Comparison of ENCODE assay signal across 19 cellular contexts in the genomic region with DNA sequence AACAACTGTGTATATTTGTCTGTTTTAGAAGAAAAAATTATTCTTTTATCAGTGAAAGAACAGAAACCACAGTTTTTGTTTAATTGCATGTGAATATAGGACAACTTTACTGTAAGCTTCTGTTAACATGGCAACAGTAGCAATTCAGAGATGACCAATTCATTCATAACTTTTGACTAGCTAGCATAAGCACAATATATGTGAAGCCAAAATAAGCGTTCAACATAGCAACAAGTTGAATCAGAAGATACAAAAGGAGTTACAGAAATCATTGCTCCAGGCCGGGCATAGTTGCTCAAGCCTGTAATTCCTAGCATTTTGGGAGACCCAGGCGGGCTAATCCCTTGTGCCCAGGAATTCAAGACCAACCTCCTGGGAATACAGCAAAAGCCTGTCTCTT.
DNase-seq lines count a peak whose midpoint lies in the region; ATAC-seq and TF ChIP-seq lines count a peak whose summit lies in the region.
"Had no signal": no experiment of that assay in that cellular context is flagged by ENCODE, and none has a peak within 500 bp of the region (broad histone marks: within the 10 kb centered on the region; RNA-seq: fewer than 3 reads in every experiment).

No MANE protein-coding gene starts in this region.

- POLR2A ChIA-PET in AG04449 (lab: Yijun Ruan, JAX): no interaction called here
- POLR2A ChIA-PET in IMR-90 (lab: Charles Lee; ENCODE audit: unreplicated experiment): no interaction called here

- no peak overlapping the region for H3K9ac ChIP-seq in IMR-90 (ENCODE audit: low read depth, low read length)

- intact Hi-C loops in IMR-90 (cut with micrococcal nuclease): no loop called here

- no peak overlapping the region for H4K91ac ChIP-seq in IMR-90 (ENCODE audit: insufficient read depth, low read depth, low read length)

- no peaks in the 10 kb centered on the region for H3K9me1 ChIP-seq in IMR-90 (ENCODE audit: insufficient read depth, low read length)

- DNase-seq in AG04449 (ENCODE audit: low read depth, low spot score) (peak; percentile 31), IMR-90 (peak; percentile 67), cardiac fibroblast (ENCODE audit: low read depth in 2 of 2) (peak; percentile 32 to 59), fibroblast of the conjunctiva (ENCODE audit: low read depth) (peak; percentile 4), GM19238 (ENCODE audit: insufficient read length, low spot score) (no peak)
- DNase-seq: activated CD4-positive, alpha-beta T cell treated with anti-CD3 and anti-CD28 coated beads for 4 hours; caudate nucleus; CD8-positive, alpha-beta memory T cell; esophagus squamous epithelium; NCI-H1092; NCI-H1694 treated with DMSO at 0.1 percent for 48 hours; stimulated activated naive CD4-positive, alpha-beta T cell; SW 1271 had no signal

- H4K20me1 ChIP-seq in IMR-90 (ENCODE audit: insufficient read depth, low read length): no peaks in the 10 kb centered on the region

- TF ChIP-seq POLR2A in IMR-90 (IDR thresholded peaks at IDR 0.05; ENCODE audit: low read depth, low read length): no peak

- no peak overlapping the region for H4K8ac ChIP-seq in IMR-90 (ENCODE audit: low read depth in 2 of 2, low read length in 2 of 2)

- no peaks in the 10 kb centered on the region for H3K9me3 ChIP-seq in IMR-90 (ENCODE audit: control insufficient read depth, insufficient read depth, low read length)
- H3K9me3 ChIP-seq: esophagus squamous epithelium had no signal

- no peaks in the 10 kb centered on the region for H3K36me3 ChIP-seq in IMR-90 (ENCODE audit: control insufficient read depth, insufficient read depth, low read length)
- H3K36me3 ChIP-seq: esophagus squamous epithelium had no signal

- H3K4me1 ChIP-seq in IMR-90 (ENCODE audit: control insufficient read depth, insufficient read depth, low read length): no peaks in the 10 kb centered on the region
- H3K4me1 ChIP-seq: esophagus squamous epithelium had no signal

- H2AFZ ChIP-seq in IMR-90 (replicated peaks; ENCODE audit: low read length, poor library complexity): no peak overlapping the region

- H3K4ac ChIP-seq in IMR-90 (ENCODE audit: low read depth, low read length): no peak overlapping the region

- H3K18ac ChIP-seq in IMR-90 (ENCODE audit: low read depth, low read length): no peak overlapping the region

- no peak overlapping the region for H2BK15ac ChIP-seq in IMR-90 (ENCODE audit: low read depth, low read length)

- ATAC-seq in IMR-90 (ENCODE audit: low read depth): peak; percentile 71
- no peak for ATAC-seq in HG03457 (IDR thresholded peaks at IDR 0.05; ENCODE audit: unreplicated experiment)
- no peak for ATAC-seq in GM19463 (IDR thresholded peaks at IDR 0.05; ENCODE audit: unreplicated experiment)
- no peak for ATAC-seq in activated CD4-positive, CD25-positive, alpha-beta regulatory T cell treated with anti-CD3 and anti-CD28 coated beads, Interleukin-2, amount 50 U/mL, for 24 hours
- ATAC-seq: left lobe of liver had no signal

- no peak for TF ChIP-seq CTCF in AG04449 (IDR thresholded peaks at IDR 0.05; ENCODE audit: insufficient read depth, low read length, missing control alignments)
- no peak for TF ChIP-seq CTCF in IMR-90 (conservative IDR thresholded peaks at IDR 0.05; ENCODE audit: low read depth, low read length)
- TF ChIP-seq CTCF in cardiac fibroblast (IDR thresholded peaks at IDR 0.05; ENCODE audit: low read depth, low read length): no peak

- in situ Hi-C loops in IMR-90 (cut with MboI; ENCODE audit: low sequenced_read_pairs): no loop called here

- H2AK9ac ChIP-seq in IMR-90 (replicated peaks; ENCODE audit: low read depth, low read length, poor library complexity): no peak overlapping the region

- no peak for TF ChIP-seq RAD21 in IMR-90 (IDR thresholded peaks at IDR 0.05; ENCODE audit: low read length)

- no peaks in the 10 kb centered on the region; the same call in 1 of the 2 replicates for H3K27me3 ChIP-seq in IMR-90 (ENCODE audit: control insufficient read depth, insufficient read depth, low read length)
- H3K27me3 ChIP-seq: esophagus squamous epithelium had no signal

- no peak overlapping the region for H3K23ac ChIP-seq in IMR-90 (ENCODE audit: low read depth, low read length)

- H2AK5ac ChIP-seq in IMR-90 (ENCODE audit: low read depth, low read length): no peak overlapping the region

- H2BK120ac ChIP-seq in IMR-90 (ENCODE audit: low read depth, low read length): no peak overlapping the region

- H2BK20ac ChIP-seq in IMR-90 (ENCODE audit: low read depth, low read length): no peak overlapping the region

- dilution Hi-C loops in IMR-90 (cut with HindIII; ENCODE audit: low sequenced_read_pairs, unreplicated experiment): no loop called here

- no peak overlapping the region for H3K14ac ChIP-seq in IMR-90 (replicated peaks; ENCODE audit: low read depth, low read length)

- H3K27ac ChIP-seq in IMR-90 (ENCODE audit: insufficient read depth, low read length): no peak overlapping the region
- H3K27ac ChIP-seq: esophagus squamous epithelium, skin epidermis, VCaP had no signal

- no CpG with 5 or more reads among the region's 3 CpGs for WGBS in IMR-90 (ENCODE audit: extremely low coverage in 2 of 2, insufficient read length in 1 of 2), 2 experiments

- H3K4me3 ChIP-seq in AG04449 (ENCODE audit: low read depth, low read length) (no peak overlapping the region), IMR-90 (ENCODE audit: insufficient read depth, low read depth, low read length) (no peak overlapping the region), cardiac fibroblast (replicated peaks in 1 of 2; ENCODE audit: low read depth in 2 of 2, low read length in 2 of 2) (no peak overlapping the region)
- H3K4me3 ChIP-seq: esophagus squamous epithelium, skin epidermis had no signal

- no peak overlapping the region for H3K56ac ChIP-seq in IMR-90 (ENCODE audit: extremely low read depth, insufficient read depth, low read length)

- CTCF ChIA-PET in AG04449 (lab: Yijun Ruan, JAX) (no interaction called here), IMR-90 (lab: Yijun Ruan, JAX) (no interaction called here)

- H2BK5ac ChIP-seq in IMR-90 (ENCODE audit: low read depth, low read length, poor library complexity, severe bottlenecking): no peak overlapping the region

- H3K4me2 ChIP-seq in IMR-90 (ENCODE audit: low read depth, low read length): no peak overlapping the region

- H3K79me1 ChIP-seq in IMR-90 (ENCODE audit: low read depth in 1 of 2, low read length in 2 of 2): no peaks in the 10 kb centered on the region

- H4K5ac ChIP-seq in IMR-90 (ENCODE audit: low read depth, low read length): no peak overlapping the region

- BruUV-seq in IMR-90 (replicated peaks; lab: Mats Ljungman, UMichigan): no TSS peak

TF ChIP-seq in IMR-90, 13 proteins besides CTCF, POLR2A, EP300 and RAD21:
- TF ChIP-seq, protein P1, sequence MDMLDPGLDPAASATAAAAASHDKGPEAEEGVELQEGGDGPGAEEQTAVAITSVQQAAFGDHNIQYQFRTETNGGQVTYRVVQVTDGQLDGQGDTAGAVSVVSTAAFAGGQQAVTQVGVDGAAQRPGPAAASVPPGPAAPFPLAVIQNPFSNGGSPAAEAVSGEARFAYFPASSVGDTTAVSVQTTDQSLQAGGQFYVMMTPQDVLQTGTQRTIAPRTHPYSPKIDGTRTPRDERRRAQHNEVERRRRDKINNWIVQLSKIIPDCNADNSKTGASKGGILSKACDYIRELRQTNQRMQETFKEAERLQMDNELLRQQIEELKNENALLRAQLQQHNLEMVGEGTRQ (IDR thresholded peaks at IDR 0.05; ENCODE audit: low read depth, low read length): no peak
- no peak for TF ChIP-seq MXI1 (IDR thresholded peaks at IDR 0.05; ENCODE audit: borderline replicate concordance, low read depth, low read length)
- TF ChIP-seq CHD1 (IDR thresholded peaks at IDR 0.05; ENCODE audit: low read depth, low read length): no peak
- TF ChIP-seq MAZ (IDR thresholded peaks at IDR 0.05; ENCODE audit: borderline replicate concordance, low read depth, low read length): no peak
- no peak for TF ChIP-seq NFE2L2 (IDR thresholded peaks at IDR 0.05; ENCODE audit: low read depth, low read length)
- no peak for TF ChIP-seq CEBPB (IDR thresholded peaks at IDR 0.05; ENCODE audit: low read depth, low read length)
